Comparison of ENCODE assay signal across 27 cellular contexts in genomic region chr2:55912926-55913325, GRCh38.
"Had no signal": no experiment of that assay in that cellular context is flagged by ENCODE, and none has a peak within 500 bp of the region (broad histone marks: within the 10 kb centered on the region; RNA-seq: fewer than 3 reads in every experiment).

No MANE protein-coding gene starts in this region.

- DNase-seq: stimulated activated CD4-positive, alpha-beta T cell treated with anti-CD3 and anti-CD28 coated beads, Interleukin-2, amount 100 ng/mL, for 48 hours; stimulated activated CD4-positive, alpha-beta T cell treated with anti-CD3 and anti-CD28 coated beads, Interleukin-4, amount 100 ng/mL, for 1 hour; stimulated activated CD4-positive, alpha-beta T cell treated with anti-CD3 and anti-CD28 coated beads, Interleukin-4, amount 100 ng/mL, for 24 hours; stimulated activated CD4-positive, alpha-beta T cell treated with anti-CD3 and anti-CD28 coated beads, Interleukin-4, amount 100 ng/mL, for 4 hours; stimulated activated CD8-positive, alpha-beta memory T cell treated with anti-CD3 and anti-CD28 coated beads, Interleukin-4, amount 100 ng/mL, for 48 hours; stimulated activated naive B cell treated with anti-CD40 and anti-IgM and Interleukin-4, amounts not matched to agents 10 μg/mL and 1 μg/mL and 100 μg/mL, for 72 hours; stimulated activated naive CD4-positive, alpha-beta T cell; stimulated activated naive CD4-positive, alpha-beta T cell treated with Interleukin-2 at 50 U/mL for 16 hours; stimulated activated naive CD8-positive, alpha-beta T cell treated with anti-CD3 and anti-CD28 coated beads, Interleukin-15, amount 100 ng/mL, for 72 hours; stimulated activated naive CD8-positive, alpha-beta T cell treated with anti-CD3 and anti-CD28 coated beads, Interleukin-15, Interleukin-2, amounts not matched to agents 100 U/mL and 50 U/mL, for 24 hours; stomach; substantia nigra; testis; thyroid gland; tibial artery; transverse colon; trophoblast cell; upper lobe of left lung; upper lobe of right lung; uterus had no signal

- H3K4me3 ChIP-seq: stomach, suprapubic skin, testis, thyroid gland, tibial artery, tibial nerve, transverse colon, upper lobe of left lung, upper lobe of right lung, uterus, vagina had no signal

- ATAC-seq: stimulated activated effector memory CD8-positive, alpha-beta T cell treated with anti-CD3 and anti-CD28 coated beads, Interleukin-12 subunit alpha, Interleukin-12 subunit beta, amount 100 ng/mL, for 72 hours; stimulated activated memory B cell treated with anti-CD40 and anti-IgM and Interleukin-4, amounts not matched to agents 10 μg/mL and 1 μg/mL and 100 μg/mL, for 72 hours; stimulated activated naive B cell treated with anti-CD40 and anti-IgM and Interleukin-4, amounts not matched to agents 10 μg/mL and 1 μg/mL and 100 μg/mL, for 72 hours; stimulated activated naive CD8-positive, alpha-beta T cell treated with anti-CD3 and anti-CD28 coated beads, Interleukin-15, amount 100 ng/mL, for 72 hours; stimulated activated naive CD8-positive, alpha-beta T cell treated with anti-CD3 and anti-CD28 coated beads, Interleukin-15, Interleukin-2, amounts not matched to agents 100 U/mL and 50 U/mL, for 24 hours; upper lobe of right lung had no signal

- FAIRE-seq: urothelium cell line had no signal

- H3K4me1 ChIP-seq: stomach, testis, thyroid gland, tibial nerve, transverse colon, upper lobe of left lung, upper lobe of right lung, uterus had no signal

- H3K9me3 ChIP-seq: stomach, suprapubic skin, testis, thoracic aorta, thyroid gland, tibial artery, tibial nerve, transverse colon, upper lobe of left lung, upper lobe of right lung, uterus, vagina had no signal

- H3K27me3 ChIP-seq: stomach, suprapubic skin, testis, thyroid gland, tibial artery, tibial nerve, transverse colon, upper lobe of left lung, upper lobe of right lung, uterus, vagina had no signal

- H3K27ac ChIP-seq: stomach, suprapubic skin, testis, thyroid gland, tibial artery, tibial nerve, transverse colon, upper lobe of left lung, upper lobe of right lung, uterus, vagina had no signal

- H3K36me3 ChIP-seq: suprapubic skin, thyroid gland, transverse colon, vagina had no signal
